ENCODE assay signal across 1 cellular context in the genomic region with DNA sequence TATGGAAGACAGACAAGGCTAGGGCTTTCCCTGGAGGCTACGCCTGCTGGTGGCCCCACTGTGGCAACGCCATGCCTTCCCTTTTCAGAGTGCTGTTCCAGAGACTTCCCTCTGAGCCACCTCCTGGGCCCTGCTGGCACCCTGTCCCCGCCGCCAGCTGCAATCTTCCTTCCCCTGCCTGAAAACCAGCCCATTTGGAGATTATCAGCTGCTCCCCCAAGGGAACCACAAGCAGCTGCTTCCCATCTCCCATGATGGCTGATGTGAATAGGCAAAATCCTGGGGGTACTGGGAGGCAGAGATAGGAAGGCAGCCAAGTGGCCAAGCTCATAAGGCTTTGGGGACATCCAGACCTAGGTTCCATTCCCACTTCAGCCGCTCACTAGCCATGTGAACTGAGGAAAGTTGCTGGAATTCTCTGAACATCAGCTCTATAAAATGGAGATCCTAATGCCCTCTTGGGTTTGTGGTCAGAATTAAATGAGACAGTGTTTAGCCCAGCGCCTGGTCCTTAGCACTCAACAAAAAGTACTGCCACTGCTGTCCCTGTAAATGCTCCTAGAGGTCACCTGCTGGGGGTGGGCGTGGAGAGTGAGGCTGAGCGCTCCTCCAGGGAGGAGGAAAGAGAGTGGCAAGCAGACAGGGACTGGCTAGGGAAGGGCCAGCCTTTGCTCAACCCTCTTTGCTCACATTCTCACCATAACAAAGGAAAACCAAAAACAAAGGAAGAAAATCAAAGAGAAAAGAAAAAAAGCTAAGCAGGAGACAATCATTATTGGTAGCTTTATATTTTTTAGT.
TF ChIP-seq lines count a peak whose summit lies in the region.

No MANE protein-coding gene starts in this region.

TF ChIP-seq in HepG2, 621 proteins besides CTCF, POLR2A, EP300 and RAD21:
- TF ChIP-seq, protein P1, sequence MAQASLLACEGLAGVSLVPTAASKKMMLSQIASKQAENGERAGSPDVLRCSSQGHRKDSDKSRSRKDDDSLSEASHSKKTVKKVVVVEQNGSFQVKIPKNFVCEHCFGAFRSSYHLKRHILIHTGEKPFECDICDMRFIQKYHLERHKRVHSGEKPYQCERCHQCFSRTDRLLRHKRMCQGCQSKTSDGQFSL (CRISPR knock-in tag; IDR thresholded peaks at IDR 0.05), result no peak
- TF ChIP-seq NPAS2 (CRISPR knock-in tag; IDR thresholded peaks at IDR 0.05; ENCODE audit: borderline replicate concordance) (no peak), ZFP82 (CRISPR knock-in tag; IDR thresholded peaks at IDR 0.05; ENCODE audit: borderline replicate concordance) (no peak), KMT2A (CRISPR knock-in tag; IDR thresholded peaks at IDR 0.05) (no peak), KDM2A (CRISPR knock-in tag; IDR thresholded peaks at IDR 0.05; ENCODE audit: borderline replicate concordance, low read depth) (no peak), ZKSCAN5 (CRISPR knock-in tag; IDR thresholded peaks at IDR 0.05) (no peak), ZNF367 (CRISPR knock-in tag; IDR thresholded peaks at IDR 0.05; ENCODE audit: borderline replicate concordance) (no peak), MAZ (IDR thresholded peaks at IDR 0.05; ENCODE audit: borderline replicate concordance, low read depth, low read length) (no peak), MAZ (CRISPR knock-in tag; IDR thresholded peaks at IDR 0.05; ENCODE audit: low read depth) (no peak)
- TF ChIP-seq, protein P2, sequence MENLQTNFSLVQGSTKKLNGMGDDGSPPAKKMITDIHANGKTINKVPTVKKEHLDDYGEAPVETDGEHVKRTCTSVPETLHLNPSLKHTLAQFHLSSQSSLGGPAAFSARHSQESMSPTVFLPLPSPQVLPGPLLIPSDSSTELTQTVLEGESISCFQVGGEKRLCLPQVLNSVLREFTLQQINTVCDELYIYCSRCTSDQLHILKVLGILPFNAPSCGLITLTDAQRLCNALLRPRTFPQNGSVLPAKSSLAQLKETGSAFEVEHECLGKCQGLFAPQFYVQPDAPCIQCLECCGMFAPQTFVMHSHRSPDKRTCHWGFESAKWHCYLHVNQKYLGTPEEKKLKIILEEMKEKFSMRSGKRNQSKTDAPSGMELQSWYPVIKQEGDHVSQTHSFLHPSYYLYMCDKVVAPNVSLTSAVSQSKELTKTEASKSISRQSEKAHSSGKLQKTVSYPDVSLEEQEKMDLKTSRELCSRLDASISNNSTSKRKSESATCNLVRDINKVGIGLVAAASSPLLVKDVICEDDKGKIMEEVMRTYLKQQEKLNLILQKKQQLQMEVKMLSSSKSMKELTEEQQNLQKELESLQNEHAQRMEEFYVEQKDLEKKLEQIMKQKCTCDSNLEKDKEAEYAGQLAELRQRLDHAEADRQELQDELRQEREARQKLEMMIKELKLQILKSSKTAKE (CRISPR knock-in tag; IDR thresholded peaks at IDR 0.05; ENCODE audit: borderline replicate concordance), result no peak
- TF ChIP-seq, protein P3, sequence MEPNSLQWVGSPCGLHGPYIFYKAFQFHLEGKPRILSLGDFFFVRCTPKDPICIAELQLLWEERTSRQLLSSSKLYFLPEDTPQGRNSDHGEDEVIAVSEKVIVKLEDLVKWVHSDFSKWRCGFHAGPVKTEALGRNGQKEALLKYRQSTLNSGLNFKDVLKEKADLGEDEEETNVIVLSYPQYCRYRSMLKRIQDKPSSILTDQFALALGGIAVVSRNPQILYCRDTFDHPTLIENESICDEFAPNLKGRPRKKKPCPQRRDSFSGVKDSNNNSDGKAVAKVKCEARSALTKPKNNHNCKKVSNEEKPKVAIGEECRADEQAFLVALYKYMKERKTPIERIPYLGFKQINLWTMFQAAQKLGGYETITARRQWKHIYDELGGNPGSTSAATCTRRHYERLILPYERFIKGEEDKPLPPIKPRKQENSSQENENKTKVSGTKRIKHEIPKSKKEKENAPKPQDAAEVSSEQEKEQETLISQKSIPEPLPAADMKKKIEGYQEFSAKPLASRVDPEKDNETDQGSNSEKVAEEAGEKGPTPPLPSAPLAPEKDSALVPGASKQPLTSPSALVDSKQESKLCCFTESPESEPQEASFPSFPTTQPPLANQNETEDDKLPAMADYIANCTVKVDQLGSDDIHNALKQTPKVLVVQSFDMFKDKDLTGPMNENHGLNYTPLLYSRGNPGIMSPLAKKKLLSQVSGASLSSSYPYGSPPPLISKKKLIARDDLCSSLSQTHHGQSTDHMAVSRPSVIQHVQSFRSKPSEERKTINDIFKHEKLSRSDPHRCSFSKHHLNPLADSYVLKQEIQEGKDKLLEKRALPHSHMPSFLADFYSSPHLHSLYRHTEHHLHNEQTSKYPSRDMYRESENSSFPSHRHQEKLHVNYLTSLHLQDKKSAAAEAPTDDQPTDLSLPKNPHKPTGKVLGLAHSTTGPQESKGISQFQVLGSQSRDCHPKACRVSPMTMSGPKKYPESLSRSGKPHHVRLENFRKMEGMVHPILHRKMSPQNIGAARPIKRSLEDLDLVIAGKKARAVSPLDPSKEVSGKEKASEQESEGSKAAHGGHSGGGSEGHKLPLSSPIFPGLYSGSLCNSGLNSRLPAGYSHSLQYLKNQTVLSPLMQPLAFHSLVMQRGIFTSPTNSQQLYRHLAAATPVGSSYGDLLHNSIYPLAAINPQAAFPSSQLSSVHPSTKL (CRISPR knock-in tag; IDR thresholded peaks at IDR 0.05), result no peak
